ENCODE assay signal across 8 cellular contexts in genomic region chr17:7204828-7205461, GRCh38. TPM values are rescaled to one million over a fixed set of nuclear protein-coding genes. Genes with fewer than 3 reads are reported as not detected.
DNase-seq lines count a peak whose midpoint lies in the region; ATAC-seq lines count a peak whose summit lies in the region.

No MANE protein-coding gene starts in this region.

- H3K9me3 Mint-ChIP-seq in activated CD4-positive, alpha-beta T cell treated with anti-CD3 and anti-CD28 coated beads for 36 hours (ENCODE audit: low read depth): no peaks in the 10 kb centered on the region

- no peaks in the 10 kb centered on the region for H3K36me3 Mint-ChIP-seq in activated CD4-positive, alpha-beta T cell treated with anti-CD3 and anti-CD28 coated beads for 36 hours (ENCODE audit: low read depth)

- H3K27ac Mint-ChIP-seq in activated CD4-positive, alpha-beta T cell treated with anti-CD3 and anti-CD28 coated beads for 36 hours: peak overlapping the region; percentile 83

- CTCF ChIA-PET in activated CD4-positive, alpha-beta T cell treated with anti-CD3 and anti-CD28 coated beads for 36 hours (lab: Charles Lee): no interaction called here

- ATAC-seq in GM21825 (IDR thresholded peaks at IDR 0.05; ENCODE audit: unreplicated experiment): peak; percentile 75
- peak; percentile 92 for ATAC-seq in activated CD4-positive, alpha-beta T cell treated with anti-CD3 and anti-CD28 coated beads for 36 hours

- DNase-seq in EH (ENCODE audit: low read depth) (peak; percentile 81), NCI-H128 (lab: John Stamatoyannopoulos, UW; ENCODE audit: unreplicated experiment) (peak; percentile 92), SKM-1 treated with dmso at 0.1 percent for 144 hours (lab: John Stamatoyannopoulos, UW; ENCODE audit: unreplicated experiment) (no peak)
- peak; percentile 95 for DNase-seq in activated CD4-positive, alpha-beta T cell treated with anti-CD3 and anti-CD28 coated beads for 36 hours
- DNase-seq in stimulated activated CD4-positive, alpha-beta T cell treated with anti-CD3 and anti-CD28 coated beads, Interleukin-1b, Interleukin-23, amount 100 ng/mL, for 24 hours (ENCODE audit: low read depth in 4 of 4, low spot score in 1 of 4): peak; percentile 64 to 90 (median 78)

- POLR2A ChIA-PET in activated CD4-positive, alpha-beta T cell treated with anti-CD3 and anti-CD28 coated beads for 36 hours (lab: Charles Lee): interaction anchor here (0.7 kb wide), 1 partner anchor 14 kb away, joined by 5 read pairs; the partner anchor contains the start of gene DLG4

- no peaks in the 10 kb centered on the region for H3K27me3 ChIP-seq in layer of hippocampus (ENCODE audit: control insufficient read depth, insufficient read depth, low read length)

- H3K27me3 Mint-ChIP-seq in activated CD4-positive, alpha-beta T cell treated with anti-CD3 and anti-CD28 coated beads for 36 hours: no peaks in the 10 kb centered on the region

- H3K27ac ChIP-seq in cingulate gyrus (ENCODE audit: low read depth, low read length) (peak overlapping the region; percentile 75), layer of hippocampus (ENCODE audit: low read depth, low read length) (peak overlapping the region; percentile 76)

- intact Hi-C loops in activated CD4-positive, alpha-beta T cell treated with anti-CD3 and anti-CD28 coated beads for 36 hours (cut with DNase I, micrococcal nuclease): loop anchor here (1.0 kb wide), 4 partner anchors 9 to 182 kb away; partner anchors contain the start of genes BCL6B (in 1 of the 2) and PHF23 (in 1 of the 2)

- H3K4me1 Mint-ChIP-seq in activated CD4-positive, alpha-beta T cell treated with anti-CD3 and anti-CD28 coated beads for 36 hours: peaks cover 24% of the 10 kb centered on the region

- peak overlapping the region; percentile 75 for H3K4me3 Mint-ChIP-seq in activated CD4-positive, alpha-beta T cell treated with anti-CD3 and anti-CD28 coated beads for 36 hours

RNA-seq across cellular contexts. Expression of gene DLG4, which starts 14.7 kb away (rescaled TPM):
- total RNA-seq in activated CD4-positive, alpha-beta T cell treated with anti-CD3 and anti-CD28 coated beads for 36 hours: 10 to 100 TPM; 11.7 to 15.4 TPM

RNA-seq across cellular contexts. Expression of gene ACADVL, which starts 14.8 kb away (rescaled TPM):
- total RNA-seq in activated CD4-positive, alpha-beta T cell treated with anti-CD3 and anti-CD28 coated beads for 36 hours: 100 to 1,000 TPM; 263 to 345 TPM

RNA-seq across cellular contexts. Expression of gene ASGR1, which starts 25.8 kb away (rescaled TPM):
- total RNA-seq in activated CD4-positive, alpha-beta T cell treated with anti-CD3 and anti-CD28 coated beads for 36 hours: 1 to 10 TPM; 1.1 to 2.2 TPM

RNA-seq across cellular contexts. Expression of gene DVL2, which starts 29.4 kb away (rescaled TPM):
- 10 to 100 TPM; 49.1 to 53.3 TPM for total RNA-seq in activated CD4-positive, alpha-beta T cell treated with anti-CD3 and anti-CD28 coated beads for 36 hours

RNA-seq across cellular contexts. Expression of gene PHF23, which starts 34.3 kb away (rescaled TPM):
- total RNA-seq in activated CD4-positive, alpha-beta T cell treated with anti-CD3 and anti-CD28 coated beads for 36 hours: 10 to 100 TPM; 23.6 to 35.2 TPM
